ENCODE assay signal across 27 cellular contexts in genomic region chr2:163970058-163970806, GRCh38.
A peak's percentile ranks its signal among the peaks of the same experiment; 100 is the strongest.
DNase-seq lines count a peak whose midpoint lies in the region; ATAC-seq, FAIRE-seq and TF ChIP-seq lines count a peak whose summit lies in the region.
"Had no signal": no experiment of that assay in that cellular context is flagged by ENCODE, and none has a peak within 500 bp of the region (broad histone marks: within the 10 kb centered on the region; RNA-seq: fewer than 3 reads in every experiment).

No MANE protein-coding gene starts in this region.

- no peak overlapping the region for H3K4me3 Mint-ChIP-seq in stimulated activated naive CD8-positive, alpha-beta T cell treated with anti-CD3 and anti-CD28 coated beads, Interleukin-15, amount 100 ng/mL, for 72 hours
- H3K4me3 Mint-ChIP-seq: B cell; CD14-positive monocyte; CD8-positive, alpha-beta memory T cell had no signal

- no peaks in the 10 kb centered on the region for H3K9me3 ChIP-seq in ascending aorta
- peaks cover 0 to 14% (median 0%) of the 10 kb centered on the region in 11 donors for H3K9me3 ChIP-seq in heart right ventricle

- TF ChIP-seq POLR2A in GM12891 (IDR thresholded peaks at IDR 0.05; ENCODE audit: low read depth, low read length) = no peak

- no peak for FAIRE-seq in GM12891 (lab: Jason Lieb, UNC)
- FAIRE-seq: HTR-8/SVneo, K562 had no signal

- H3K4me1 ChIP-seq in ascending aorta = peaks cover 0 to 8% of the 10 kb centered on the region in 2 donors
- H3K4me1 ChIP-seq in heart right ventricle = peaks cover 0 to 12% (median 0%) of the 10 kb centered on the region in 9 donors

- no peaks in the 10 kb centered on the region for H3K27me3 Mint-ChIP-seq in stimulated activated naive CD8-positive, alpha-beta T cell treated with anti-CD3 and anti-CD28 coated beads, Interleukin-15, amount 100 ng/mL, for 72 hours
- H3K27me3 Mint-ChIP-seq: B cell; CD8-positive, alpha-beta memory T cell had no signal

- peak in 7 of 8 donors; percentile 29 to 90 (median 85) for ATAC-seq in heart right ventricle
- no peak for ATAC-seq in GM18511 (IDR thresholded peaks at IDR 0.05; ENCODE audit: unreplicated experiment)
- ATAC-seq in stimulated activated naive CD8-positive, alpha-beta T cell treated with anti-CD3 and anti-CD28 coated beads, Interleukin-15, amount 100 ng/mL, for 72 hours = no peak
- ATAC-seq: K562 had no signal

- no peak overlapping the region for H3K27ac Mint-ChIP-seq in stimulated activated naive CD8-positive, alpha-beta T cell treated with anti-CD3 and anti-CD28 coated beads, Interleukin-15, amount 100 ng/mL, for 72 hours
- H3K27ac Mint-ChIP-seq: B cell, CD14-positive monocyte had no signal

- TF ChIP-seq CTCF in ascending aorta (IDR thresholded peaks at IDR 0.05) (no peak), heart right ventricle (IDR thresholded peaks at IDR 0.05) (no peak)

- no peaks in the 10 kb centered on the region for H3K9me3 Mint-ChIP-seq in stimulated activated naive CD8-positive, alpha-beta T cell treated with anti-CD3 and anti-CD28 coated beads, Interleukin-15, amount 100 ng/mL, for 72 hours

- H3K27ac ChIP-seq in ascending aorta (peak overlapping the region; percentile 32 to 48), heart right ventricle (peak overlapping the region in 4 of 10 donors; percentile 25 to 50 (median 32))

- no peak overlapping the region for H3K4me3 ChIP-seq in ascending aorta
- H3K4me3 ChIP-seq in heart right ventricle = no peak overlapping the region
- H3K4me3 ChIP-seq: K562 had no signal

- H3K4me1 Mint-ChIP-seq in stimulated activated naive CD8-positive, alpha-beta T cell treated with anti-CD3 and anti-CD28 coated beads, Interleukin-15, amount 100 ng/mL, for 72 hours = no peaks in the 10 kb centered on the region
- H3K4me1 Mint-ChIP-seq: B cell; CD14-positive monocyte; CD8-positive, alpha-beta memory T cell had no signal

- no peak for DNase-seq in ascending aorta (ENCODE audit: low spot score in 2 of 2)
- DNase-seq in fibroblast of gingiva (ENCODE audit: low read depth) = peak; percentile 9
- no peak for DNase-seq in heart right ventricle
- DNase-seq in stromal cell of bone marrow (ENCODE audit: low read depth) = peak; percentile 21
- DNase-seq in anterior cingulate cortex (lab: John Stamatoyannopoulos, UW) = no peak
- DNase-seq in GM12891 (ENCODE audit: insufficient read length, low spot score) = no peak
- no peak for DNase-seq in stimulated activated naive CD8-positive, alpha-beta T cell treated with anti-CD3 and anti-CD28 coated beads, Interleukin-15, amount 100 ng/mL, for 72 hours
- DNase-seq: CD8-positive, alpha-beta memory T cell; DMS 273 treated with DMSO at 0.1 percent for 48 hours; DMS79; H7; Kasumi-1; NCI-H1092 treated with DMSO at 0.1 percent for 48 hours; NCI-H1436; NCI-H187; NCI-H2081 treated with DMSO at 0.1 percent for 48 hours; NCI-H2171; NCI-H226; NCI-H510A; NCI-H69; RPMI8226; SHP77 treated with DMSO at 0.1 percent for 48 hours had no signal

- intact Hi-C loops in ascending aorta (cut with DNase I) (no loop called here), heart right ventricle (cut with DNase I) (no loop called here)

- H3K27me3 ChIP-seq in ascending aorta = no peaks in the 10 kb centered on the region
- H3K27me3 ChIP-seq in heart right ventricle = no peaks in the 10 kb centered on the region

- H3K36me3 ChIP-seq in ascending aorta (no peaks in the 10 kb centered on the region), heart right ventricle (no peaks in the 10 kb centered on the region)

- 49 to 58% methylated on average over 4 of the region's 4 CpGs for WGBS in heart right ventricle, 2 donors

TF ChIP-seq in GM12891, 5 proteins besides CTCF, POLR2A, EP300 and RAD21:
- TF ChIP-seq PAX5 (IDR thresholded peaks at IDR 0.05; ENCODE audit: insufficient read depth, low read length, severe bottlenecking) (no peak), POLR2AphosphoS5 (IDR thresholded peaks at IDR 0.05; ENCODE audit: low read depth, low read length) (no peak), TAF1 (IDR thresholded peaks at IDR 0.05; ENCODE audit: low read depth, low read length) (no peak), POU2F2 (IDR thresholded peaks at IDR 0.05; ENCODE audit: low read depth, low read length) (no peak), SPI1 (IDR thresholded peaks at IDR 0.05; ENCODE audit: low read depth, low read length) (no peak)

Comparison
In these comparisons a context has a peak if more than half of its experiments do, and no peak if none do; other contexts are left out.
1. DNase-seq: peak in fibroblast of gingiva (single experiment) and stromal cell of bone marrow (single experiment); none in ascending aorta (0 of 2), heart right ventricle (0 of 2), anterior cingulate cortex (0 of 58), GM12891 (single experiment) and stimulated activated naive CD8-positive, alpha-beta T cell treated with anti-CD3 and anti-CD28 coated beads, Interleukin-15, amount 100 ng/mL, for 72 hours (0 of 2).
2. ATAC-seq: peak in heart right ventricle (7 of 8); none in GM18511 (single experiment) and stimulated activated naive CD8-positive, alpha-beta T cell treated with anti-CD3 and anti-CD28 coated beads, Interleukin-15, amount 100 ng/mL, for 72 hours (single experiment).